ENCODE assay signal across 1 cellular context in genomic region chr6:85364354-85364753, GRCh38.
TF ChIP-seq lines count a peak whose summit lies in the region.

No MANE protein-coding gene starts in this region.

TF ChIP-seq in GM23338, 12 proteins besides CTCF, POLR2A, EP300 and RAD21 (continued from another document):
- TF ChIP-seq JUNB (IDR thresholded peaks at IDR 0.05; ENCODE audit: unreplicated experiment) (no peak), STAT1 (IDR thresholded peaks at IDR 0.05; ENCODE audit: unreplicated experiment) (no peak), ZNF462 (CRISPR knock-in tag; IDR thresholded peaks at IDR 0.05) (no peak), EZH2phosphoT487 (IDR thresholded peaks at IDR 0.05; ENCODE audit: unreplicated experiment) (no peak), POLR2AphosphoS5 (IDR thresholded peaks at IDR 0.05; ENCODE audit: low read depth) (no peak), EZH2 (IDR thresholded peaks at IDR 0.05; ENCODE audit: low read depth, unreplicated experiment) (no peak), REST (IDR thresholded peaks at IDR 0.05; ENCODE audit: unreplicated experiment) (no peak)
